ENCODE assay signal across 9 cellular contexts in genomic region chr4:14916554-14917304, GRCh38.
DNase-seq lines count a peak whose midpoint lies in the region; ATAC-seq and TF ChIP-seq lines count a peak whose summit lies in the region.
"Had no signal": no experiment of that assay in that cellular context is flagged by ENCODE, and none has a peak within 500 bp of the region (broad histone marks: within the 10 kb centered on the region; RNA-seq: fewer than 3 reads in every experiment).

No MANE protein-coding gene starts in this region.

- TF ChIP-seq EP300 in SK-N-SH (IDR thresholded peaks at IDR 0.05; ENCODE audit: borderline replicate concordance in 1 of 2, low read depth in 1 of 2, low read length in 1 of 2): no peak

- H3K36me3 ChIP-seq in SK-N-SH (replicated peaks in 1 of 2; ENCODE audit: control insufficient read depth in 1 of 2, insufficient read depth in 2 of 2, low read length in 1 of 2) (no peaks in the 10 kb centered on the region), upper lobe of right lung (no peaks in the 10 kb centered on the region)

- H3K27ac ChIP-seq in SK-N-SH (ENCODE audit: low read depth in 2 of 2, low read length in 1 of 2) (no peak overlapping the region), upper lobe of right lung (no peak overlapping the region)

- CTCF ChIA-PET in SK-N-SH (lab: Yijun Ruan, JAX): no interaction called here

- POLR2A ChIA-PET in SK-N-SH (lab: Yijun Ruan, JAX): no interaction called here

- peak overlapping the region; percentile 19; the same call in 1 of the 2 replicates for H3K4me2 ChIP-seq in SK-N-SH

- ATAC-seq in SK-N-SH treated with all-trans-retinoic acid at 6 μM for 48 hours (no peak), upper lobe of right lung (peak; percentile 42), GM21423 (IDR thresholded peaks at IDR 0.05; ENCODE audit: unreplicated experiment) (no peak), HG03460 (IDR thresholded peaks at IDR 0.05; ENCODE audit: unreplicated experiment) (no peak)

- no peak overlapping the region for H2AFZ ChIP-seq in SK-N-SH (ENCODE audit: low read depth)

- H3K4me3 ChIP-seq in SK-N-SH (ENCODE audit: low read depth in 2 of 2, low read length in 1 of 2): no peak overlapping the region
- no peak overlapping the region for H3K4me3 ChIP-seq in upper lobe of right lung

- H4K20me1 ChIP-seq in SK-N-SH (ENCODE audit: insufficient read depth): no peaks in the 10 kb centered on the region

- TF ChIP-seq RAD21 in SK-N-SH (IDR thresholded peaks at IDR 0.05; ENCODE audit: low read length): no peak

- H3K9me3 ChIP-seq in SK-N-SH (no peaks in the 10 kb centered on the region), upper lobe of right lung (no peaks in the 10 kb centered on the region)

- no peak for DNase-seq in SK-N-SH
- peak; percentile 53 for DNase-seq in amniotic stem cell (lab: John Stamatoyannopoulos, UW)
- peak; percentile 19 for DNase-seq in hepatic stellate cell (ENCODE audit: low spot score)
- no peak for DNase-seq in upper lobe of right lung
- DNase-seq in activated CD4-positive, alpha-beta T cell treated with anti-CD3 and anti-CD28 coated beads, Interleukin-2, amount 50 U/mL, for 1 hour: no peak
- DNase-seq: NCI-H1694 had no signal

- H3K9ac ChIP-seq in SK-N-SH: no peak overlapping the region

- H3K79me2 ChIP-seq in SK-N-SH (ENCODE audit: insufficient read depth): no peaks in the 10 kb centered on the region

- H3F3A ChIP-seq in SK-N-SH (replicated peaks; ENCODE audit: insufficient read depth): no peaks in the 10 kb centered on the region

- H3K4me1 ChIP-seq in SK-N-SH (ENCODE audit: control insufficient read depth in 1 of 2, insufficient read depth in 2 of 2, low read depth in 1 of 2, low read length in 1 of 2): no peaks in the 10 kb centered on the region
- H3K4me1 ChIP-seq in upper lobe of right lung: no peaks in the 10 kb centered on the region

- intact Hi-C loops in upper lobe of right lung (cut with DNase I): loop anchor here (5.0 kb wide), 1 partner anchor 79 kb away; no protein-coding TSS in a partner anchor

- WGBS in SK-N-SH (ENCODE audit: low lambda C conversion rate): 39% methylated on average over 7 of the region's 7 CpGs

- TF ChIP-seq CTCF in SK-N-SH (IDR thresholded peaks at IDR 0.05) (no peak), upper lobe of right lung (IDR thresholded peaks at IDR 0.05) (no peak)

- H3K9me2 ChIP-seq in SK-N-SH: no peaks in the 10 kb centered on the region

- H3K27me3 ChIP-seq in SK-N-SH (ENCODE audit: insufficient read depth): no peaks in the 10 kb centered on the region
- no peaks in the 10 kb centered on the region for H3K27me3 ChIP-seq in upper lobe of right lung

TF ChIP-seq in SK-N-SH, 30 proteins besides CTCF, POLR2A, EP300 and RAD21:
- TF ChIP-seq NFIC (IDR thresholded peaks at IDR 0.05; ENCODE audit: borderline replicate concordance) (no peak), USF2 (IDR thresholded peaks at IDR 0.05; ENCODE audit: borderline replicate concordance, low read depth, low read length) (no peak), TEAD4 (IDR thresholded peaks at IDR 0.05; ENCODE audit: borderline replicate concordance, insufficient read depth) (no peak), GATA2 (CRISPR knock-in tag; IDR thresholded peaks at IDR 0.05) (no peak), FOXJ3 (CRISPR knock-in tag; IDR thresholded peaks at IDR 0.05) (no peak), MEF2A (IDR thresholded peaks at IDR 0.05; ENCODE audit: borderline replicate concordance, low read depth) (no peak), PBX3 (IDR thresholded peaks at IDR 0.05) (no peak)

TF ChIP-seq in SK-N-SH treated with all-trans-retinoic acid at 6 μM for 48 hours, 23 proteins besides CTCF, POLR2A, EP300 and RAD21:
- TF ChIP-seq RARB (CRISPR knock-in tag; IDR thresholded peaks at IDR 0.05): no peak
- TF ChIP-seq PATZ1 (CRISPR knock-in tag; IDR thresholded peaks at IDR 0.05; ENCODE audit: borderline replicate concordance): no peak
- no peak for TF ChIP-seq CREB5 (CRISPR knock-in tag; IDR thresholded peaks at IDR 0.05; ENCODE audit: low read depth)
- no peak for TF ChIP-seq GLIS3 (CRISPR knock-in tag; IDR thresholded peaks at IDR 0.05)
- no peak for TF ChIP-seq ZFP30 (CRISPR knock-in tag; IDR thresholded peaks at IDR 0.05)
- TF ChIP-seq ZFP3 (CRISPR knock-in tag; IDR thresholded peaks at IDR 0.05): no peak
- TF ChIP-seq TOX (CRISPR knock-in tag; IDR thresholded peaks at IDR 0.05; ENCODE audit: borderline replicate concordance): no peak
- TF ChIP-seq CSRNP3 (CRISPR knock-in tag; IDR thresholded peaks at IDR 0.05): no peak
- TF ChIP-seq TCF4 (CRISPR knock-in tag; IDR thresholded peaks at IDR 0.05; ENCODE audit: borderline replicate concordance): no peak
- no peak for TF ChIP-seq CSDC2 (CRISPR knock-in tag; IDR thresholded peaks at IDR 0.05)
- no peak for TF ChIP-seq SNAI2 (CRISPR knock-in tag; IDR thresholded peaks at IDR 0.05)
- TF ChIP-seq PPARA (CRISPR knock-in tag; IDR thresholded peaks at IDR 0.05; ENCODE audit: borderline replicate concordance): no peak
- no peak for TF ChIP-seq ZNF565 (CRISPR knock-in tag; conservative IDR thresholded peaks at IDR 0.05; ENCODE audit: low read depth)
- TF ChIP-seq ISL1 (CRISPR knock-in tag; IDR thresholded peaks at IDR 0.05): no peak
- TF ChIP-seq ESRRG (CRISPR knock-in tag; IDR thresholded peaks at IDR 0.05): no peak
- no peak for TF ChIP-seq ZC3H10 (CRISPR knock-in tag; IDR thresholded peaks at IDR 0.05)
- TF ChIP-seq TSHZ2 (CRISPR knock-in tag; IDR thresholded peaks at IDR 0.05): no peak
- TF ChIP-seq ARNTL (CRISPR knock-in tag; IDR thresholded peaks at IDR 0.05; ENCODE audit: borderline replicate concordance, low read depth): no peak
- TF ChIP-seq ZNF70 (CRISPR knock-in tag; IDR thresholded peaks at IDR 0.05): no peak
- no peak for TF ChIP-seq OSR1 (CRISPR knock-in tag; IDR thresholded peaks at IDR 0.05)

Comparison
In these comparisons a context has a peak if more than half of its experiments do, and no peak if none do; other contexts are left out.
1. DNase-seq: peak in amniotic stem cell (single experiment) and hepatic stellate cell (single experiment); none in SK-N-SH (single experiment), upper lobe of right lung (single experiment) and activated CD4-positive, alpha-beta T cell treated with anti-CD3 and anti-CD28 coated beads, Interleukin-2, amount 50 U/mL, for 1 hour (single experiment).